27 cellular contexts compared by ENCODE assay signal in the genomic region with DNA sequence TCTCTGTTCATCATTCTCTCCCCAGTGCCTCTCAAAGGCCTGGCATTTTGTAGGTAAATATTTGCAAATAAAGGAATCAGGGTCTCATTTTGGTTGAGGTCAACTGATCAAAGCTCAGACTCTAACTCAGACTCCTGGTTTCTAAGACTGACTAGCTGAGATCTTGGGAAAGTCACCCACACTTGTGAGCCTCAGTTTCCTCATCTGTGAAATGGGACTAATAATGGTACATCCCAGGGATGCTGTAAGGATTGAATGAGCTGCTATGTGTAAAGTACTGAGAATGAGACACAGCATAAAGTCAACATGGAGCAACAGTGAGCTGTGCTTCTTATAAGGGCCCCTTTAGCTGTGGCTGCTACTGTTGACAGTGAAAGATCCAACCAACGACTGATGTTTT.
"Had no signal": no experiment of that assay in that cellular context is flagged by ENCODE, and none has a peak within 500 bp of the region (broad histone marks: within the 10 kb centered on the region; RNA-seq: fewer than 3 reads in every experiment).

No MANE protein-coding gene starts in this region.

- FAIRE-seq: urothelium cell line had no signal

- H3K36me3 ChIP-seq: stomach, suprapubic skin, thoracic aorta, thyroid gland, tibial artery, tibial nerve, transverse colon, upper lobe of left lung, upper lobe of right lung, uterus, vagina had no signal

- H3K27ac ChIP-seq: stomach, suprapubic skin, testis, thoracic aorta, thyroid gland, tibial artery, tibial nerve, transverse colon, upper lobe of left lung, upper lobe of right lung, uterus, vagina had no signal

- H3K9me3 ChIP-seq: stomach, suprapubic skin, testis, thoracic aorta, thyroid gland, tibial artery, tibial nerve, transverse colon, upper lobe of left lung, upper lobe of right lung, uterus, vagina had no signal

- ATAC-seq: stimulated activated effector memory CD8-positive, alpha-beta T cell treated with anti-CD3 and anti-CD28 coated beads, Interleukin-12 subunit alpha, Interleukin-12 subunit beta, amount 100 ng/mL, for 72 hours; stimulated activated memory B cell treated with anti-CD40 and anti-IgM and Interleukin-4, amounts not matched to agents 10 μg/mL and 1 μg/mL and 100 μg/mL, for 72 hours; stimulated activated naive B cell treated with anti-CD40 and anti-IgM and Interleukin-4, amounts not matched to agents 10 μg/mL and 1 μg/mL and 100 μg/mL, for 72 hours; stimulated activated naive CD8-positive, alpha-beta T cell treated with anti-CD3 and anti-CD28 coated beads, Interleukin-15, amount 100 ng/mL, for 72 hours; stimulated activated naive CD8-positive, alpha-beta T cell treated with anti-CD3 and anti-CD28 coated beads, Interleukin-15, Interleukin-2, amounts not matched to agents 100 U/mL and 50 U/mL, for 24 hours; upper lobe of right lung had no signal

- DNase-seq: stimulated activated CD4-positive, alpha-beta T cell treated with anti-CD3 and anti-CD28 coated beads, Interleukin-2, amount 100 ng/mL, for 48 hours; stimulated activated CD4-positive, alpha-beta T cell treated with anti-CD3 and anti-CD28 coated beads, Interleukin-4, amount 100 ng/mL, for 1 hour; stimulated activated CD4-positive, alpha-beta T cell treated with anti-CD3 and anti-CD28 coated beads, Interleukin-4, amount 100 ng/mL, for 24 hours; stimulated activated CD4-positive, alpha-beta T cell treated with anti-CD3 and anti-CD28 coated beads, Interleukin-4, amount 100 ng/mL, for 4 hours; stimulated activated CD8-positive, alpha-beta memory T cell treated with anti-CD3 and anti-CD28 coated beads, Interleukin-4, amount 100 ng/mL, for 48 hours; stimulated activated naive B cell treated with anti-CD40 and anti-IgM and Interleukin-4, amounts not matched to agents 10 μg/mL and 1 μg/mL and 100 μg/mL, for 72 hours; stimulated activated naive CD4-positive, alpha-beta T cell; stimulated activated naive CD4-positive, alpha-beta T cell treated with Interleukin-2 at 50 U/mL for 16 hours; stimulated activated naive CD8-positive, alpha-beta T cell treated with anti-CD3 and anti-CD28 coated beads, Interleukin-15, amount 100 ng/mL, for 72 hours; stimulated activated naive CD8-positive, alpha-beta T cell treated with anti-CD3 and anti-CD28 coated beads, Interleukin-15, Interleukin-2, amounts not matched to agents 100 U/mL and 50 U/mL, for 24 hours; stomach; substantia nigra; testis; thyroid gland; tibial artery; transverse colon; trophoblast cell; upper lobe of left lung; upper lobe of right lung; uterus had no signal

- H3K27me3 ChIP-seq: suprapubic skin, testis, thyroid gland, tibial nerve, transverse colon, upper lobe of left lung, uterus, vagina had no signal

- H3K4me3 ChIP-seq: stomach, suprapubic skin, testis, thoracic aorta, thyroid gland, tibial artery, tibial nerve, transverse colon, upper lobe of left lung, upper lobe of right lung, uterus, vagina had no signal

- H3K4me1 ChIP-seq: stomach, suprapubic skin, testis, tibial artery, tibial nerve, transverse colon, upper lobe of left lung, upper lobe of right lung, uterus, vagina had no signal
